ENCODE assay signal across 1 cellular context in genomic region chr19:53520547-53521372, GRCh38.
A peak's percentile ranks its signal among the peaks of the same experiment; 100 is the strongest.
TF ChIP-seq lines count a peak whose summit lies in the region.

No MANE protein-coding gene starts in this region.

TF ChIP-seq in GM12878, 131 proteins besides CTCF, POLR2A, EP300 and RAD21 (continued from another document and continues in another):
- TF ChIP-seq ETV6 (conservative IDR thresholded peaks at IDR 0.05 in 1 of 2, IDR thresholded peaks at IDR 0.05 in 1 of 2; ENCODE audit: borderline replicate concordance in 1 of 2, low read depth in 1 of 2) (no peak), SREBF1 (IDR thresholded peaks at IDR 0.05; ENCODE audit: low read length) (peak; percentile 79), ZNF217 (IDR thresholded peaks at IDR 0.05) (no peak), CHD2 (IDR thresholded peaks at IDR 0.05; ENCODE audit: borderline replicate concordance, low read depth, low read length) (0 out of 2 replicates have a peak, but pooled peaks have one; percentile 73), ZNF207 (IDR thresholded peaks at IDR 0.05; ENCODE audit: borderline replicate concordance) (peak; percentile 35; the same call in 1 of the 2 replicates), NFIC (IDR thresholded peaks at IDR 0.05; ENCODE audit: low read depth, low read length) (no peak), EED (IDR thresholded peaks at IDR 0.05; ENCODE audit: low read depth) (no peak), BCL11A (IDR thresholded peaks at IDR 0.05; ENCODE audit: low read depth, low read length) (no peak), CBX3 (IDR thresholded peaks at IDR 0.05; ENCODE audit: borderline replicate concordance, low read depth) (no peak), PAX5 (IDR thresholded peaks at IDR 0.05; ENCODE audit: borderline replicate concordance, low read depth, low read length) (no peak), RCOR1 (conservative IDR thresholded peaks at IDR 0.05; ENCODE audit: low read depth, low read length) (no peak), STAT1 (conservative IDR thresholded peaks at IDR 0.05) (0 out of 2 replicates have a peak, but pooled peaks have one; percentile 53), CREB1 (IDR thresholded peaks at IDR 0.05; ENCODE audit: low read depth) (peak; percentile 95), E2F4 (IDR thresholded peaks at IDR 0.05; ENCODE audit: low read depth, low read length) (peak; percentile 99), HCFC1 (IDR thresholded peaks at IDR 0.05; ENCODE audit: low read length) (peak; percentile 93), PBX3 (IDR thresholded peaks at IDR 0.05; ENCODE audit: insufficient replicate concordance, low read depth, low read length) (no peak), NBN (IDR thresholded peaks at IDR 0.05) (peak; percentile 71; the same call in 1 of the 2 replicates), SMAD1 (IDR thresholded peaks at IDR 0.05; ENCODE audit: low read depth, partially characterized antibody) (peak; percentile 45), SPI1 (IDR thresholded peaks at IDR 0.05; ENCODE audit: borderline replicate concordance, insufficient read depth, low read depth, low read length) (no peak), ZBTB40 (IDR thresholded peaks at IDR 0.05; ENCODE audit: borderline replicate concordance) (peak; percentile 53; the same call in 1 of the 2 replicates), ATF7 (IDR thresholded peaks at IDR 0.05; ENCODE audit: low read depth) (peak; percentile 64), ATF3 (IDR thresholded peaks at IDR 0.05; ENCODE audit: borderline replicate concordance, extremely low read depth, low read depth, low read length) (peak; percentile 48; the same call in 1 of the 2 replicates), HDGF (IDR thresholded peaks at IDR 0.05) (no peak), E4F1 (IDR thresholded peaks at IDR 0.05; ENCODE audit: borderline replicate concordance, partially characterized antibody) (peak; percentile 33), BRCA1 (IDR thresholded peaks at IDR 0.05; ENCODE audit: low read depth, low read length) (no peak), RAD51 (IDR thresholded peaks at IDR 0.05) (peak; percentile 35; the same call in 1 of the 2 replicates), PAX8 (IDR thresholded peaks at IDR 0.05) (no peak), ZNF24 (IDR thresholded peaks at IDR 0.05) (no peak), KDM1A (IDR thresholded peaks at IDR 0.05; ENCODE audit: borderline replicate concordance) (no peak), MXI1 (IDR thresholded peaks at IDR 0.05; ENCODE audit: low read depth, low read length) (peak; percentile 93), ELK1 (IDR thresholded peaks at IDR 0.05; ENCODE audit: low read depth, low read length) (no peak), ZNF384 (IDR thresholded peaks at IDR 0.05; ENCODE audit: borderline replicate concordance, low read depth, low read length) (no peak), CBX5 (IDR thresholded peaks at IDR 0.05; ENCODE audit: low read depth) (no peak), KLF5 (IDR thresholded peaks at IDR 0.05; ENCODE audit: partially characterized antibody) (peak; percentile 77), TAF1 (IDR thresholded peaks at IDR 0.05; ENCODE audit: borderline replicate concordance, low read depth, low read length) (no peak), SREBF2 (IDR thresholded peaks at IDR 0.05; ENCODE audit: low read length) (no peak), ZNF622 (IDR thresholded peaks at IDR 0.05) (no peak), MYC (IDR thresholded peaks at IDR 0.05; ENCODE audit: insufficient read depth, insufficient read length, insufficient replicate concordance, low read length, severe bottlenecking) (peak; percentile 35), MEF2B (IDR thresholded peaks at IDR 0.05; ENCODE audit: partially characterized antibody, poor library complexity, severe bottlenecking) (peak; percentile 43), WRNIP1 (IDR thresholded peaks at IDR 0.05; ENCODE audit: borderline replicate concordance, low read depth, low read length) (no peak), RFX5 (IDR thresholded peaks at IDR 0.05; ENCODE audit: low read depth, low read length) (no peak), RELA (IDR thresholded peaks at IDR 0.05; ENCODE audit: borderline replicate concordance, partially characterized antibody) (no peak), TCF7 (IDR thresholded peaks at IDR 0.05; ENCODE audit: borderline replicate concordance) (0 out of 2 replicates have a peak, but pooled peaks have one; percentile 37), ZNF592 (IDR thresholded peaks at IDR 0.05) (no peak), DPF2 (IDR thresholded peaks at IDR 0.05) (no peak), BCLAF1 (IDR thresholded peaks at IDR 0.05) (no peak), ZSCAN29 (IDR thresholded peaks at IDR 0.05) (no peak), USF2 (IDR thresholded peaks at IDR 0.05; ENCODE audit: borderline replicate concordance, low read depth, low read length) (no peak; the same call in 1 of the 2 replicates), BMI1 (IDR thresholded peaks at IDR 0.05; ENCODE audit: borderline replicate concordance) (no peak)
